Comparison of ENCODE assay signal across 17 cellular contexts in genomic region chr10:71221586-71222202, GRCh38. TPM values are rescaled to one million over a fixed set of nuclear protein-coding genes. Genes with fewer than 3 reads are reported as not detected.
DNase-seq lines count a peak whose midpoint lies in the region; ATAC-seq and TF ChIP-seq lines count a peak whose summit lies in the region.
"Had no signal": no experiment of that assay in that cellular context is flagged by ENCODE, and none has a peak within 500 bp of the region (broad histone marks: within the 10 kb centered on the region; RNA-seq: fewer than 3 reads in every experiment).

No MANE protein-coding gene starts in this region.

- no peak for ATAC-seq in right cardiac atrium
- no peak for ATAC-seq in GM21529 (IDR thresholded peaks at IDR 0.05; ENCODE audit: unreplicated experiment)
- ATAC-seq: activated naive CD8-positive, alpha-beta T cell treated with anti-CD3 and anti-CD28 coated beads, Interleukin-2, amount 50 U/mL, for 24 hours had no signal

- peaks cover 61% of the 10 kb centered on the region for H3K4me1 Mint-ChIP-seq in endothelial cell (ENCODE audit: unreplicated experiment)
- peaks cover 9% of the 10 kb centered on the region for H3K4me1 Mint-ChIP-seq in neural crest cell
- no peaks in the 10 kb centered on the region for H3K4me1 Mint-ChIP-seq in T-helper 2 cell treated with Interferon-gamma antibody and Interleukin-4, amounts not matched to agents 5 μg/mL and 100 μg/mL, for 36 hours (ENCODE audit: low read depth)

- H3K36me3 ChIP-seq in right atrium auricular region: no peaks in the 10 kb centered on the region
- H3K36me3 ChIP-seq: vagina had no signal

- H3K27me3 ChIP-seq in right cardiac atrium (ENCODE audit: control insufficient read depth, insufficient read depth) (no peaks in the 10 kb centered on the region), right atrium auricular region (no peaks in the 10 kb centered on the region)
- H3K27me3 ChIP-seq: vagina had no signal

- H3K27ac ChIP-seq in right cardiac atrium (ENCODE audit: low read length) (peak overlapping the region; percentile 24), right atrium auricular region (no peak overlapping the region)
- H3K27ac ChIP-seq: vagina had no signal

- DNase-seq in right cardiac atrium (peak in 1 of 3 donors; percentile 11), right atrium auricular region (ENCODE audit: low spot score) (no peak), endothelial cell (ENCODE audit: low spot score) (no peak), neural crest cell (ENCODE audit: low read depth, low spot score) (no peak), AG08395 (ENCODE audit: low spot score) (no peak), pons (ENCODE audit: low spot score) (no peak)
- no peak for DNase-seq in T-helper 2 cell treated with Interferon-gamma antibody and Interleukin-4, amounts not matched to agents 5 μg/mL and 100 μg/mL, for 36 hours (ENCODE audit: low spot score)
- DNase-seq: activated CD4-positive, alpha-beta T cell treated with anti-CD3 and anti-CD28 coated beads for 4 hours; activated CD8-positive, alpha-beta memory T cell treated with anti-CD3 and anti-CD28 coated beads, Interleukin-2, amount 50 U/mL, for 4 hours; activated effector memory CD4-positive, alpha-beta T cell treated with anti-CD3 and anti-CD28 coated beads, Interleukin-2, amount 50 U/mL, for 16 hours; activated naive CD8-positive, alpha-beta T cell treated with anti-CD3 and anti-CD28 coated beads, Interleukin-2, amount 50 U/mL, for 24 hours; C1 segment of cervical spinal cord; HCEC 1CT; NCI-H524 had no signal

- H3K27ac Mint-ChIP-seq in endothelial cell (ENCODE audit: unreplicated experiment) (no peak overlapping the region), neural crest cell (ENCODE audit: unreplicated experiment) (no peak overlapping the region)
- no peak overlapping the region for H3K27ac Mint-ChIP-seq in T-helper 2 cell treated with Interferon-gamma antibody and Interleukin-4, amounts not matched to agents 5 μg/mL and 100 μg/mL, for 36 hours
- H3K27ac Mint-ChIP-seq: activated naive CD8-positive, alpha-beta T cell treated with anti-CD3 and anti-CD28 coated beads, Interleukin-2, amount 50 U/mL, for 24 hours; memory B cell had no signal

- no peak overlapping the region for H3K4me3 ChIP-seq in right cardiac atrium (ENCODE audit: low read length)
- no peak overlapping the region for H3K4me3 ChIP-seq in right atrium auricular region
- H3K4me3 ChIP-seq: vagina had no signal

- H3K9me3 ChIP-seq in right cardiac atrium (ENCODE audit: control insufficient read depth, low read length): no peaks in the 10 kb centered on the region
- no peaks in the 10 kb centered on the region for H3K9me3 ChIP-seq in right atrium auricular region
- H3K9me3 ChIP-seq: vagina had no signal

- H3K36me3 Mint-ChIP-seq in endothelial cell (ENCODE audit: low read depth, unreplicated experiment) (peaks cover 12% of the 10 kb centered on the region), neural crest cell (ENCODE audit: low read depth) (no peaks in the 10 kb centered on the region)
- no peaks in the 10 kb centered on the region for H3K36me3 Mint-ChIP-seq in T-helper 2 cell treated with Interferon-gamma antibody and Interleukin-4, amounts not matched to agents 5 μg/mL and 100 μg/mL, for 36 hours (ENCODE audit: low read depth)
- H3K36me3 Mint-ChIP-seq: memory B cell had no signal

- 89% methylated on average over 5 of the region's 5 CpGs for WGBS in right cardiac atrium

- H3K27me3 Mint-ChIP-seq in endothelial cell (ENCODE audit: unreplicated experiment) (peaks cover 8% of the 10 kb centered on the region), neural crest cell (ENCODE audit: low read depth) (peaks cover 36% of the 10 kb centered on the region)
- H3K27me3 Mint-ChIP-seq in T-helper 2 cell treated with Interferon-gamma antibody and Interleukin-4, amounts not matched to agents 5 μg/mL and 100 μg/mL, for 36 hours (ENCODE audit: low read depth): peaks cover 28% of the 10 kb centered on the region

- TF ChIP-seq CTCF in right atrium auricular region (IDR thresholded peaks at IDR 0.05) (no peak), endothelial cell (IDR thresholded peaks at IDR 0.05; ENCODE audit: unreplicated experiment) (no peak), neural crest cell (conservative IDR thresholded peaks at IDR 0.05) (no peak)

- peaks cover 13% of the 10 kb centered on the region for H3K4me1 ChIP-seq in right cardiac atrium (ENCODE audit: control insufficient read depth, insufficient read depth, low read length)
- H3K4me1 ChIP-seq in right atrium auricular region: peaks cover 0 to 54% of the 10 kb centered on the region in 2 donors

- H3K4me3 Mint-ChIP-seq in endothelial cell (ENCODE audit: unreplicated experiment): peak overlapping the region; percentile 66
- peak overlapping the region; percentile 7 for H3K4me3 Mint-ChIP-seq in neural crest cell
- H3K4me3 Mint-ChIP-seq in T-helper 2 cell treated with Interferon-gamma antibody and Interleukin-4, amounts not matched to agents 5 μg/mL and 100 μg/mL, for 36 hours: no peak overlapping the region
- H3K4me3 Mint-ChIP-seq: activated naive CD8-positive, alpha-beta T cell treated with anti-CD3 and anti-CD28 coated beads, Interleukin-2, amount 50 U/mL, for 24 hours; memory B cell had no signal

- H3K9me3 Mint-ChIP-seq in endothelial cell (ENCODE audit: unreplicated experiment) (no peaks in the 10 kb centered on the region), neural crest cell (no peaks in the 10 kb centered on the region)
- H3K9me3 Mint-ChIP-seq in T-helper 2 cell treated with Interferon-gamma antibody and Interleukin-4, amounts not matched to agents 5 μg/mL and 100 μg/mL, for 36 hours: no peaks in the 10 kb centered on the region
- H3K9me3 Mint-ChIP-seq: activated naive CD8-positive, alpha-beta T cell treated with anti-CD3 and anti-CD28 coated beads, Interleukin-2, amount 50 U/mL, for 24 hours; memory B cell had no signal

- intact Hi-C loops in right cardiac atrium (cut with DNase I): no loop called here

RNA-seq across cellular contexts. Expression of gene UNC5B, which starts 9.3 kb away (rescaled TPM):
- total RNA-seq in right cardiac atrium (10 to 100 TPM; 17.0 to 26.6 (median 24.0) TPM), right atrium auricular region (10 to 100 TPM; 10.9 to 29.2 TPM), endothelial cell (ENCODE audit: unreplicated experiment) (231 TPM), neural crest cell (1.3 TPM in 2 replicates)
- 12.4 TPM for polyA plus RNA-seq in right cardiac atrium
